In the genomic region with DNA sequence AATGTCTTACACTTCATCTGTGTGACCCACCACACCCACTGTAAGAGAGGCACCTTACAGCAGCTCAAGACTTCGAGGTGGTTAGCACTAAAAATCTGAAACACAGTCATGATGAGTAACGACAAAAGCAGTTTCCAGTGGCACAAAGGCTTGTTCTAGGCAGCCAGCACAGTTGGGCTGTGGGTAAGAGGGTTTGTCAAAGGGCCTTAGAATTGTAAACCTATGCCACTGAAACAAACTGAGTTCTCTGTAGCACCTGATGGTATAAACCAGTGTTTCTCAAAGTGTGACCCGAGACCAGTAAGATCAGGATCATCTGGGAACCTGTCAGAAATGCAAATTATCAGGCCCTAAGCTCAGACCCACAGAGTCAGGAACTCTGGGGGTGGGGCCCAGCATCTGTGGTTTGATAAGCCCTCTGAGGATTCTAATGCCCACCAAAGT, we compare ENCODE assay signal across 8 cellular contexts. TPM values are rescaled to one million over a fixed set of nuclear protein-coding genes. Genes with fewer than 3 reads are reported as not detected.
A peak's percentile ranks its signal among the peaks of the same experiment; 100 is the strongest.
DNase-seq lines count a peak whose midpoint lies in the region; ATAC-seq and TF ChIP-seq lines count a peak whose summit lies in the region.

No MANE protein-coding gene starts in this region.

- H2AFZ ChIP-seq in MM.1S (ENCODE audit: low read length), result no peak overlapping the region

- H3K4me2 ChIP-seq in MM.1S (ENCODE audit: low read depth, low read length), result no peak overlapping the region

- TF ChIP-seq POLR2A in erythroblast (IDR thresholded peaks at IDR 0.05; ENCODE audit: low read length), result no peak

- no peaks in the 10 kb centered on the region for H3K4me1 ChIP-seq in MM.1S (ENCODE audit: low read length)

- no peaks in the 10 kb centered on the region for H3K9me2 ChIP-seq in MM.1S (replicated peaks; ENCODE audit: insufficient read depth, low read length)

- H3K9ac ChIP-seq in MM.1S (ENCODE audit: low read length), result no peak overlapping the region

- no peak for TF ChIP-seq CTCF in MM.1S (IDR thresholded peaks at IDR 0.05; ENCODE audit: low read length)

- no peaks in the 10 kb centered on the region for H3K9me3 ChIP-seq in MM.1S (replicated peaks; ENCODE audit: insufficient read depth, low read length)

- H3F3A ChIP-seq in MM.1S (ENCODE audit: insufficient read depth, low read length), result no peaks in the 10 kb centered on the region

- H3K4me3 ChIP-seq in H7 (ENCODE audit: insufficient read depth, low read depth, low read length), result no peak overlapping the region
- no peak overlapping the region for H3K4me3 ChIP-seq in MM.1S (ENCODE audit: low read length)

- no peaks in the 10 kb centered on the region for H3K36me3 ChIP-seq in H7 (replicated peaks; ENCODE audit: control insufficient read depth, insufficient read depth, low read length)
- H3K36me3 ChIP-seq in MM.1S (replicated peaks; ENCODE audit: insufficient read depth, low read length), result no peaks in the 10 kb centered on the region

- ATAC-seq in HG02623 (IDR thresholded peaks at IDR 0.05; ENCODE audit: unreplicated experiment), result peak; percentile 55

- DNase-seq in activated CD4-positive, alpha-beta T cell treated with anti-CD3 and anti-CD28 coated beads for 48 hours, result peak; percentile 70
- DNase-seq in erythroblast (lab: John Stamatoyannopoulos, UW), result peak; percentile 34 to 35
- DNase-seq in stimulated activated CD8-positive, alpha-beta memory T cell treated with anti-CD3 and anti-CD28 coated beads, Interleukin-7, amount 100 ng/mL, for 48 hours (ENCODE audit: extremely low read depth in 1 of 2, low read depth in 1 of 2), result peak; percentile 43 to 73
- no peak for DNase-seq in NCI-H1930 (lab: John Stamatoyannopoulos, UW)
- DNase-seq in H7, result no peak
- DNase-seq in MM.1S, result no peak
- no peak for DNase-seq in NCI-H1092 treated with DMSO at 0.1 percent for 48 hours (lab: John Stamatoyannopoulos, UW)

- H3K79me2 ChIP-seq in MM.1S (ENCODE audit: low read length), result no peaks in the 10 kb centered on the region

- H3K27me3 ChIP-seq in H7 (ENCODE audit: control insufficient read depth, insufficient read depth, low read length) (no peaks in the 10 kb centered on the region), MM.1S (replicated peaks; ENCODE audit: insufficient read depth, low read length) (no peaks in the 10 kb centered on the region)

- H4K20me1 ChIP-seq in MM.1S (ENCODE audit: insufficient read depth, low read length), result no peaks in the 10 kb centered on the region

- no peak overlapping the region for H3K27ac ChIP-seq in MM.1S (ENCODE audit: low read length)

RNA-seq across cellular contexts. Expression of a gene that starts 36.5 kb away (rescaled TPM):
- total RNA-seq in H7 (2014; rRNA removed; shearing (Covaris generic)), result 0.41 and 1.9 TPM in 2 replicates

Comparison
In these comparisons a context has a peak if more than half of its experiments do, and no peak if none do; other contexts are left out.
1. DNase-seq: peak in activated CD4-positive, alpha-beta T cell treated with anti-CD3 and anti-CD28 coated beads for 48 hours (single experiment), erythroblast (2 of 2) and stimulated activated CD8-positive, alpha-beta memory T cell treated with anti-CD3 and anti-CD28 coated beads, Interleukin-7, amount 100 ng/mL, for 48 hours (2 of 2); none in NCI-H1930 (0 of 2), H7 (single experiment), MM.1S (single experiment) and NCI-H1092 treated with DMSO at 0.1 percent for 48 hours (single experiment).